In genomic region chr9:72533322-72533721, GRCh38 we compare ENCODE assay signal across 20 cellular contexts. TPM values are rescaled to one million over a fixed set of nuclear protein-coding genes. Genes with fewer than 3 reads are reported as not detected.
DNase-seq lines count a peak whose midpoint lies in the region; ATAC-seq, FAIRE-seq and TF ChIP-seq lines count a peak whose summit lies in the region.
"Had no signal": no experiment of that assay in that cellular context is flagged by ENCODE, and none has a peak within 500 bp of the region (broad histone marks: within the 10 kb centered on the region; RNA-seq: fewer than 3 reads in every experiment).

No MANE protein-coding gene starts in this region.

- WGBS in A549 (ENCODE audit: missing lambda C conversion rate) = 76% methylated on average over 1 of the region's 1 CpG
- no CpG with 5 or more reads among the region's 1 CpG for WGBS in IMR-90 (ENCODE audit: extremely low coverage in 2 of 2, insufficient read length in 1 of 2), 2 experiments
- 86% methylated on average over 1 of the region's 1 CpG; no CpG with 5 or more reads in 1 of the 2 experiments for WGBS in H1 (ENCODE audit: extremely low coverage in 1 of 2, insufficient coverage in 1 of 2, insufficient read length in 1 of 2, insufficient replicate concordance in 2 of 2, low coverage in 1 of 2, low lambda C conversion rate in 2 of 2, missing lambda C conversion rate in 1 of 2), 2 experiments

- H3K27ac Mint-ChIP-seq in nephron = peak overlapping the region; percentile 19 to 46 (median 28)
- H3K27ac Mint-ChIP-seq: activated T-helper 1 cell treated with anti-CD3 and anti-CD28 coated beads, Interleukin-12 subunit alpha, Interleukin-12 subunit beta, Interleukin-2, Interleukin-4 antibody, amounts not matched to agents 30 ng/mL and 10 ng/mL and 1 ng/mL, durations not matched to agents 14 hours and 24 hours and 36 hours had no signal

- H4K5ac ChIP-seq in IMR-90 (ENCODE audit: low read depth, low read length) = peak overlapping the region; percentile 39; the same call in 1 of the 2 replicates
- no peak overlapping the region for H4K5ac ChIP-seq in H1 (ENCODE audit: insufficient read length, low read depth, low read length)

- dilution Hi-C loops in IMR-90 (cut with HindIII; ENCODE audit: low sequenced_read_pairs, unreplicated experiment) = no loop called here

- in situ Hi-C loops in IMR-90 (cut with MboI; ENCODE audit: low sequenced_read_pairs) = no loop called here

- H3K4ac ChIP-seq in IMR-90 (ENCODE audit: low read depth, low read length) = no peak overlapping the region
- H3K4ac ChIP-seq in H1 (replicated peaks; ENCODE audit: insufficient read length, low read depth, low read length) = no peak overlapping the region

- no peak overlapping the region for H2AFZ ChIP-seq in IMR-90 (replicated peaks; ENCODE audit: low read length, poor library complexity)
- H2AFZ ChIP-seq in H1 (ENCODE audit: low read length) = 0 out of 2 replicates have a peak overlapping the region, but pooled peaks have one; percentile 3

- H3K79me1 ChIP-seq in IMR-90 (ENCODE audit: low read depth in 1 of 2, low read length in 2 of 2) = no peaks in the 10 kb centered on the region
- no peaks in the 10 kb centered on the region for H3K79me1 ChIP-seq in H1 (ENCODE audit: low read depth, low read length)

- peaks cover 14% of the 10 kb centered on the region for H3K4me1 ChIP-seq in A549
- H3K4me1 ChIP-seq in IMR-90 (ENCODE audit: control insufficient read depth, insufficient read depth, low read length) = peaks cover 9% of the 10 kb centered on the region
- H3K4me1 ChIP-seq in H1 (replicated peaks in 1 of 4; ENCODE audit: control insufficient read depth in 3 of 4, insufficient read depth in 4 of 4, low read length in 3 of 4) = no peaks in the 10 kb centered on the region

- H3K9ac ChIP-seq in IMR-90 (ENCODE audit: low read depth, low read length) = no peak overlapping the region
- no peak overlapping the region for H3K9ac ChIP-seq in H1 (replicated peaks in 1 of 4; ENCODE audit: extremely low read depth in 1 of 4, low read depth in 3 of 4, low read length in 3 of 4)

- H3K4me3 ChIP-seq in A549 (no peak overlapping the region), IMR-90 (ENCODE audit: insufficient read depth, low read depth, low read length) (no peak overlapping the region), H1 (ENCODE audit: extremely low read depth in 1 of 4, insufficient read depth in 2 of 4, low read depth in 3 of 4, low read length in 4 of 4) (no peak overlapping the region)
- H3K4me3 ChIP-seq: lung, vagina had no signal

- no peak overlapping the region for H3K4me3 Mint-ChIP-seq in nephron
- H3K4me3 Mint-ChIP-seq: activated T-helper 1 cell treated with anti-CD3 and anti-CD28 coated beads, Interleukin-12 subunit alpha, Interleukin-12 subunit beta, Interleukin-2, Interleukin-4 antibody, amounts not matched to agents 30 ng/mL and 10 ng/mL and 1 ng/mL, durations not matched to agents 14 hours and 24 hours and 36 hours had no signal

- H3K9me1 ChIP-seq in IMR-90 (ENCODE audit: insufficient read depth, low read length) = no peaks in the 10 kb centered on the region

- CTCF ChIA-PET in A549 (lab: Yijun Ruan, JAX) = interaction anchor here (0.6 kb wide), 1 partner anchor 38 kb away, joined by 4 read pairs; no protein-coding TSS in a partner anchor
- CTCF ChIA-PET in IMR-90 (lab: Yijun Ruan, JAX) = no interaction called here
- CTCF ChIA-PET in H1 (lab: Charles Lee; ENCODE audit: partially characterized antibody) = interaction anchor here (0.8 to 1.5 kb wide), 2 partner anchors 11 to 59 kb away, joined by 3 read pairs; no protein-coding TSS in a partner anchor

- TF ChIP-seq CTCF in A549 (IDR thresholded peaks at IDR 0.05) (no peak), IMR-90 (conservative IDR thresholded peaks at IDR 0.05; ENCODE audit: low read depth, low read length) (no peak), H1 (IDR thresholded peaks at IDR 0.05; ENCODE audit: control extremely low read depth in 1 of 3, insufficient read depth in 1 of 3, low read depth in 1 of 3, low read length in 3 of 3) (no peak), nephron (IDR thresholded peaks at IDR 0.05; ENCODE audit: unreplicated experiment in 3 of 3) (no peak)

- H3K23ac ChIP-seq in IMR-90 (ENCODE audit: low read depth, low read length) (no peak overlapping the region), H1 (ENCODE audit: insufficient read length) (no peak overlapping the region)

- no peak overlapping the region for H4K91ac ChIP-seq in IMR-90 (ENCODE audit: insufficient read depth, low read depth, low read length)
- no peak overlapping the region for H4K91ac ChIP-seq in H1 (replicated peaks; ENCODE audit: insufficient read length, low read length)

- H3K27me3 Mint-ChIP-seq in nephron (ENCODE audit: low read depth) = no peaks in the 10 kb centered on the region

- H2BK20ac ChIP-seq in IMR-90 (ENCODE audit: low read depth, low read length) (no peak overlapping the region; the same call in 1 of the 2 replicates), H1 (ENCODE audit: low read length) (no peak overlapping the region)

- no peak for DNase-seq in A549 (ENCODE audit: low read depth in 1 of 2, low spot score in 1 of 2)
- peak; percentile 49 for DNase-seq in IMR-90
- no peak for DNase-seq in H1 (ENCODE audit: low read depth in 1 of 2, low spot score in 2 of 2)
- DNase-seq in T1000 (lab: John Stamatoyannopoulos, UW) = no peak
- no peak for DNase-seq in activated CD4-positive, alpha-beta T cell treated with anti-CD3 and anti-CD28 coated beads, Interleukin-2, amount 50 U/mL, for 48 hours
- no peak for DNase-seq in stimulated activated naive CD4-positive, alpha-beta T cell (lab: John Stamatoyannopoulos, UW)
- no peak for DNase-seq in AG08396 (ENCODE audit: low spot score)
- DNase-seq: caudate nucleus, MV-4-11, NCI-H2081, NCI-H774, retina had no signal

- H3K4me2 ChIP-seq in A549 = no peak overlapping the region
- no peak overlapping the region for H3K4me2 ChIP-seq in IMR-90 (ENCODE audit: low read depth, low read length)
- H3K4me2 ChIP-seq in H1 (ENCODE audit: insufficient read depth in 1 of 2, low read depth in 2 of 2, low read length in 2 of 2) = no peak overlapping the region

- no peak overlapping the region for H3K56ac ChIP-seq in IMR-90 (ENCODE audit: extremely low read depth, insufficient read depth, low read length)
- no peak overlapping the region for H3K56ac ChIP-seq in H1 (replicated peaks; ENCODE audit: insufficient read length, low read depth, low read length)

- TF ChIP-seq RAD21 in A549 (conservative IDR thresholded peaks at IDR 0.05 in 1 of 2, IDR thresholded peaks at IDR 0.05 in 1 of 2) (no peak), IMR-90 (IDR thresholded peaks at IDR 0.05; ENCODE audit: low read length) (no peak), H1 (IDR thresholded peaks at IDR 0.05 in 1 of 2, conservative IDR thresholded peaks at IDR 0.05 in 1 of 2; ENCODE audit: low read depth in 2 of 2, low read length in 2 of 2) (no peak)

- no TSS peak for BruUV-seq in IMR-90 (replicated peaks; lab: Mats Ljungman, UMichigan)

- H3K9me3 ChIP-seq in A549 (peaks cover 11% of the 10 kb centered on the region), IMR-90 (ENCODE audit: control insufficient read depth, insufficient read depth, low read length) (0 out of 2 replicates have a peak, but pooled peaks cover 2% of the 10 kb centered on the region), H1 (ENCODE audit: insufficient read depth in 2 of 2, low read depth in 1 of 2, low read length in 1 of 2) (peaks cover 9 to 12% of the 10 kb centered on the region in 2 experiments; a peak in 3 of 4 replicates)
- H3K9me3 ChIP-seq: vagina had no signal

- H3K27me3 ChIP-seq in IMR-90 (ENCODE audit: control insufficient read depth, insufficient read depth, low read length) = no peaks in the 10 kb centered on the region
- no peaks in the 10 kb centered on the region for H3K27me3 ChIP-seq in H1 (replicated peaks in 1 of 4; ENCODE audit: control insufficient read depth in 3 of 4, extremely low read depth in 1 of 4, insufficient read depth in 3 of 4, low read length in 3 of 4)
- H3K27me3 ChIP-seq: vagina had no signal

- H4K8ac ChIP-seq in IMR-90 (ENCODE audit: low read depth in 2 of 2, low read length in 2 of 2) (peak overlapping the region in 1 of 2 experiments; percentile 69; a peak in 1 of 4 replicates), H1 (ENCODE audit: extremely low read depth, insufficient read depth, low read length) (no peak overlapping the region)

- H3K18ac ChIP-seq in IMR-90 (ENCODE audit: low read depth, low read length) (peak overlapping the region; percentile 59), H1 (ENCODE audit: extremely low read depth, low read length) (no peak overlapping the region)

- H2BK12ac ChIP-seq in H1 (ENCODE audit: low read depth, low read length) = no peak overlapping the region

- H3K36me3 Mint-ChIP-seq in nephron (ENCODE audit: low read depth) = no peaks in the 10 kb centered on the region

- H2AK9ac ChIP-seq in IMR-90 (replicated peaks; ENCODE audit: low read depth, low read length, poor library complexity) = no peak overlapping the region

- no peak overlapping the region for H2BK5ac ChIP-seq in IMR-90 (ENCODE audit: low read depth, low read length, poor library complexity, severe bottlenecking)
- no peak overlapping the region for H2BK5ac ChIP-seq in H1 (ENCODE audit: low read depth, low read length)

- H2BK120ac ChIP-seq in IMR-90 (ENCODE audit: low read depth, low read length) (peak overlapping the region; percentile 41; the same call in 1 of the 2 replicates), H1 (replicated peaks; ENCODE audit: low read depth, low read length) (no peak overlapping the region)

- no peak overlapping the region for H2AK5ac ChIP-seq in IMR-90 (ENCODE audit: low read depth, low read length)
- no peak overlapping the region for H2AK5ac ChIP-seq in H1 (ENCODE audit: low read depth, low read length)

- FAIRE-seq in A549 (lab: Jason Lieb, UNC) (no peak), H1 (lab: Jason Lieb, UNC) (no peak)
- FAIRE-seq: GM18507, GM19239 had no signal

- H3K36me3 ChIP-seq in IMR-90 (ENCODE audit: control insufficient read depth, insufficient read depth, low read length) (no peaks in the 10 kb centered on the region), H1 (ENCODE audit: control insufficient read depth in 2 of 4, insufficient read depth in 4 of 4, low read length in 3 of 4) (no peaks in the 10 kb centered on the region)
- H3K36me3 ChIP-seq: vagina had no signal

- H3K4me1 Mint-ChIP-seq in nephron = peaks cover 15% of the 10 kb centered on the region

- H3K14ac ChIP-seq in IMR-90 (replicated peaks; ENCODE audit: low read depth, low read length) = no peak overlapping the region
- H3K14ac ChIP-seq in H1 (ENCODE audit: insufficient read length) = no peak overlapping the region

- TF ChIP-seq EP300 in A549 (IDR thresholded peaks at IDR 0.05) (no peak), H1 (IDR thresholded peaks at IDR 0.05; ENCODE audit: borderline replicate concordance in 1 of 2, low read depth in 2 of 2, low read length in 2 of 2) (no peak)

- H3K9me3 Mint-ChIP-seq in nephron = peaks cover 21% of the 10 kb centered on the region

- intact Hi-C loops in IMR-90 (cut with micrococcal nuclease) = loop anchor here (5.0 kb wide), 1 partner anchor 166 kb away; the partner anchor contains the start of gene ZFAND5

- H3K27ac ChIP-seq in A549 (peak overlapping the region in 1 of 2 experiments; percentile 45; a peak in 2 of 6 replicates), IMR-90 (ENCODE audit: insufficient read depth, low read length) (no peak overlapping the region), H1 (ENCODE audit: low read depth, low read length) (no peak overlapping the region)
- H3K27ac ChIP-seq: vagina had no signal

- ATAC-seq in A549 = peak; percentile 29 to 54; a peak in 5 of 6 replicates
- ATAC-seq in IMR-90 (ENCODE audit: low read depth) = peak; percentile 17; the same call in 1 of the 2 replicates

- H3K23me2 ChIP-seq in H1 (ENCODE audit: low read depth, low read length) = no peaks in the 10 kb centered on the region

- POLR2A ChIA-PET in A549 (lab: Yijun Ruan, JAX) (interaction anchor here (1.6 kb wide), 1 partner anchor 168 kb away, joined by 5 read pairs; the partner anchor contains the start of gene ZFAND5), IMR-90 (lab: Charles Lee; ENCODE audit: unreplicated experiment) (no interaction called here), H1 (lab: Charles Lee; ENCODE audit: partially characterized antibody) (no interaction called here)

- H2BK15ac ChIP-seq in IMR-90 (ENCODE audit: low read depth, low read length) (0 out of 3 replicates have a peak overlapping the region, but pooled peaks have one; percentile 25), H1 (ENCODE audit: low read length) (no peak overlapping the region)

- H4K20me1 ChIP-seq in IMR-90 (ENCODE audit: insufficient read depth, low read length) (no peaks in the 10 kb centered on the region), H1 (replicated peaks in 1 of 2; ENCODE audit: control insufficient read depth in 1 of 2, insufficient read depth in 2 of 2, low read length in 2 of 2) (no peaks in the 10 kb centered on the region)

- H3K79me2 ChIP-seq in H1 (ENCODE audit: control insufficient read depth in 1 of 2, insufficient read depth in 2 of 2, low read length in 2 of 2) = no peaks in the 10 kb centered on the region

- TF ChIP-seq POLR2A in A549 (IDR thresholded peaks at IDR 0.05; ENCODE audit: low read length) (no peak), IMR-90 (IDR thresholded peaks at IDR 0.05; ENCODE audit: low read depth, low read length) (no peak), H1 (IDR thresholded peaks at IDR 0.05; ENCODE audit: control extremely low read depth in 1 of 2, low read depth in 2 of 2, low read length in 2 of 2) (no peak)

RNA-seq across cellular contexts. Expression of gene TMC1, which starts 11.9 kb away (rescaled TPM):
- polyA plus RNA-seq in A549 (2011; rRNA removed) (0.12 and 0.29 TPM in 2 replicates), A549 (2017; fragmentation: RNase III; extraction: RNeasy Plus Mini Kit Qiagen cat#74134 plus additional on column Dnase treatment) (0.01 to 0.18 TPM (median 0.17 TPM) in 3 replicates), IMR-90 (2012; rRNA removed) (not detected in 2 replicates), H1 (2011; rRNA removed) (0.55 and 0.98 TPM in 2 replicates)
- 0.01 and 0.03 TPM in 2 replicates for polyA plus RNA-seq in A549 (2012; cell fraction: cytosol; rRNA removed)
- polyA plus RNA-seq in A549 (2012; cell fraction: nucleus; rRNA removed) = 0.04 TPM in 1 of 2 replicates, not detected in the other
- polyA minus RNA-seq in A549 (2011; rRNA and poly(A)+ RNA removed) = 0.12 and 0.49 TPM in 2 replicates
- not detected in 2 replicates for total RNA-seq in IMR-90 (2012; rRNA removed)
- not detected in 2 replicates for polyA plus RNA-seq in IMR-90 (2012; cell fraction: cytosol; rRNA removed)
- polyA plus RNA-seq in IMR-90 (2012; cell fraction: nucleus; rRNA removed; ENCODE audit: low replicate concordance) = 0.11 TPM in 1 of 2 replicates, not detected in the other
- total RNA-seq in H1 (2021; fragmentation: NEBNext Ultra II Directional; extraction: Animal tissue kit (Norgen Biotek cat#: 25700)) = 0.82 and 0.95 TPM in 2 replicates
- polyA plus RNA-seq in H1 (2011; cell fraction: cytosol; rRNA removed) = 1.0 TPM
- polyA plus RNA-seq in H1 (2011; cell fraction: nucleus; rRNA removed) = 0.53 TPM
- 0.46 to 1.1 TPM (median 0.87 TPM) in 4 replicates for polyA plus RNA-seq in H1 (2012, experiment 1 of 2)
- polyA plus RNA-seq in H1 (2012, experiment 2 of 2) = 0.07 TPM
- polyA plus RNA-seq in H1 (2013, experiment 1 of 2) = 1.1 TPM
- 1.2 TPM for polyA plus RNA-seq in H1 (2013, experiment 2 of 2)
- 3.3 and 3.9 TPM in 2 replicates for polyA minus RNA-seq in H1 (2011; rRNA and poly(A)+ RNA removed)
- 0.66 TPM for polyA minus RNA-seq in H1 (2011; cell fraction: cytosol; rRNA and poly(A)+ RNA removed)
- 2.2 TPM for polyA minus RNA-seq in H1 (2011; cell fraction: nucleus; rRNA and poly(A)+ RNA removed)
- total RNA-seq: activated T-helper 1 cell treated with anti-CD3 and anti-CD28 coated beads, Interleukin-12 subunit alpha, Interleukin-12 subunit beta, Interleukin-2, Interleukin-4 antibody, amounts not matched to agents 30 ng/mL and 10 ng/mL and 1 ng/mL, durations not matched to agents 14 hours and 24 hours and 36 hours; RPMI7951; vagina had no signal
- polyA plus RNA-seq: neural cell had no signal
